Comparison of ENCODE assay signal across 8 cellular contexts in genomic region chr2:70655211-70655610, GRCh38.
DNase-seq lines count a peak whose midpoint lies in the region; ATAC-seq, FAIRE-seq and TF ChIP-seq lines count a peak whose summit lies in the region.
"Not testable (repeated sequence)": the region's sequence is repeated elsewhere in the genome, so short reads cannot be mapped to it uniquely, and the experiment has no call there.

No MANE protein-coding gene starts in this region.

- peaks cover 31% of the 10 kb centered on the region for H3K4me1 Mint-ChIP-seq in activated naive CD4-positive, alpha-beta T cell treated with anti-CD3 and anti-CD28 coated beads, Interleukin-2, amount 10 ng/mL, durations not matched to agents 7 days and 5 days

- peak; percentile 87 for ATAC-seq in left lung
- peak; percentile 62 for ATAC-seq in stimulated activated naive CD8-positive, alpha-beta T cell treated with anti-CD3 and anti-CD28 coated beads, Interleukin-15, Interleukin-2, amounts not matched to agents 100 U/mL and 50 U/mL, for 24 hours

- H3K4me2 ChIP-seq in endothelial cell of umbilical vein (ENCODE audit: insufficient read depth, low read length) = not testable (repeated sequence)

- TF ChIP-seq CTCF in endothelial cell of umbilical vein (IDR thresholded peaks at IDR 0.05; ENCODE audit: extremely low read depth in 1 of 2, insufficient read depth in 1 of 2, low read depth in 1 of 2, low read length in 2 of 2) = peak; percentile 12 to 19
- peak in 1 of 2 donors; percentile 34 for TF ChIP-seq CTCF in left lung (IDR thresholded peaks at IDR 0.05)

- H3K27me3 Mint-ChIP-seq in activated naive CD4-positive, alpha-beta T cell treated with anti-CD3 and anti-CD28 coated beads, Interleukin-2, amount 10 ng/mL, durations not matched to agents 7 days and 5 days = peaks cover 29% of the 10 kb centered on the region

- H3K9ac ChIP-seq in endothelial cell of umbilical vein (replicated peaks; ENCODE audit: extremely low read depth, insufficient read depth, low read length) = not testable (repeated sequence)

- not testable (repeated sequence) for H3K4me3 ChIP-seq in endothelial cell of umbilical vein (replicated peaks in 1 of 3; ENCODE audit: insufficient read depth in 1 of 3, low read depth in 1 of 3, low read length in 3 of 3); left lung

- H2AFZ ChIP-seq in endothelial cell of umbilical vein (ENCODE audit: low read depth, low read length) = not testable (repeated sequence)

- CTCF ChIA-PET in activated naive CD4-positive, alpha-beta T cell treated with anti-CD3 and anti-CD28 coated beads, Interleukin-2, amount 10 ng/mL, durations not matched to agents 7 days and 5 days (lab: Charles Lee) = interaction anchor here (0.7 to 4.5 kb wide), 9 partner anchors 10 to 351 kb away, joined by 3 to 29 read pairs (median 4); partner anchors contain the start of genes CLEC4F and FIGLA
- CTCF ChIA-PET in endothelial cell of umbilical vein (lab: Charles Lee) = interaction anchor here (0.7 to 2.1 kb wide), 7 partner anchors 16 to 351 kb away, joined by 3 to 10 read pairs (median 3); no protein-coding TSS in a partner anchor

- H3K27ac ChIP-seq in endothelial cell of umbilical vein (ENCODE audit: insufficient read depth, low read depth, low read length); left lung: not testable (repeated sequence)

- FAIRE-seq in endothelial cell of umbilical vein (lab: Jason Lieb, UNC) = not testable (repeated sequence)

- intact Hi-C loops in endothelial cell of umbilical vein (cut with micrococcal nuclease) = loop anchor here (2.0 kb wide), 1 partner anchor 130 kb away; no protein-coding TSS in a partner anchor
- intact Hi-C loops in left lung (cut with DNase I) = not testable (repeated sequence)

- not testable (repeated sequence) for H3K9me1 ChIP-seq in endothelial cell of umbilical vein (replicated peaks; ENCODE audit: control insufficient read depth, extremely low read depth, insufficient read depth, low read length)

- dilution Hi-C loops in endothelial cell of umbilical vein (cut with MboI; ENCODE audit: extremely low pct_ligation_motif_present, low sequenced_read_pairs) = not testable (repeated sequence)

- not testable (repeated sequence) for H3K27ac Mint-ChIP-seq in activated naive CD4-positive, alpha-beta T cell treated with anti-CD3 and anti-CD28 coated beads, Interleukin-2, amount 10 ng/mL, durations not matched to agents 7 days and 5 days

- not testable (repeated sequence) for H3K36me3 Mint-ChIP-seq in activated naive CD4-positive, alpha-beta T cell treated with anti-CD3 and anti-CD28 coated beads, Interleukin-2, amount 10 ng/mL, durations not matched to agents 7 days and 5 days

- H3K4me3 Mint-ChIP-seq in activated naive CD4-positive, alpha-beta T cell treated with anti-CD3 and anti-CD28 coated beads, Interleukin-2, amount 10 ng/mL, durations not matched to agents 7 days and 5 days = not testable (repeated sequence)

- not testable (repeated sequence) for H3K9me3 ChIP-seq in endothelial cell of umbilical vein (replicated peaks; ENCODE audit: control insufficient read depth, insufficient read depth, low read length); left lung

- not testable (repeated sequence) for BruUV-seq in endothelial cell of umbilical vein (replicated peaks; lab: Mats Ljungman, UMichigan)

- H3K9me3 Mint-ChIP-seq in activated naive CD4-positive, alpha-beta T cell treated with anti-CD3 and anti-CD28 coated beads, Interleukin-2, amount 10 ng/mL, durations not matched to agents 7 days and 5 days = not testable (repeated sequence)

- H4K20me1 ChIP-seq in endothelial cell of umbilical vein (replicated peaks; ENCODE audit: control insufficient read depth, extremely low read depth, insufficient read depth, low read length) = not testable (repeated sequence)

- POLR2A ChIA-PET in endothelial cell of umbilical vein (lab: Charles Lee) = not testable (repeated sequence)

- H3K4me1 ChIP-seq in endothelial cell of umbilical vein (ENCODE audit: control insufficient read depth, extremely low read depth, insufficient read depth, low read length); left lung: not testable (repeated sequence)

- peaks cover 14 to 27% of the 10 kb centered on the region in 2 experiments for H3K27me3 ChIP-seq in endothelial cell of umbilical vein (ENCODE audit: control insufficient read depth in 2 of 2, insufficient read depth in 2 of 2, low read length in 2 of 2)
- peaks cover 8 to 51% of the 10 kb centered on the region in 2 donors for H3K27me3 ChIP-seq in left lung

- not testable (repeated sequence) for H3K79me2 ChIP-seq in endothelial cell of umbilical vein (ENCODE audit: control insufficient read depth, insufficient read depth, low read length)

- H3K36me3 ChIP-seq in endothelial cell of umbilical vein (ENCODE audit: control insufficient read depth in 2 of 2, extremely low read depth in 1 of 2, insufficient read depth in 2 of 2, low read length in 2 of 2); left lung: not testable (repeated sequence)

- DNase-seq in COR-L47 (lab: John Stamatoyannopoulos, UW) (peak; percentile 9), HCEC 1CT (peak; percentile 28), NCI-H2029 treated with DMSO at 0.1 percent for 48 hours (lab: John Stamatoyannopoulos, UW) (peak; percentile 7), RPMI8226 (peak; percentile 50), endothelial cell of umbilical vein (ENCODE audit: low read depth, low spot score) (peak; percentile 24)
- DNase-seq in activated naive CD4-positive, alpha-beta T cell treated with anti-CD3 and anti-CD28 coated beads, Interleukin-2, amount 10 ng/mL, durations not matched to agents 7 days and 5 days = peak; percentile 29
- DNase-seq in left lung; stimulated activated naive CD8-positive, alpha-beta T cell treated with anti-CD3 and anti-CD28 coated beads, Interleukin-15, Interleukin-2, amounts not matched to agents 100 U/mL and 50 U/mL, for 24 hours: not testable (repeated sequence)

- not testable (repeated sequence) for TF ChIP-seq POLR2A in endothelial cell of umbilical vein (IDR thresholded peaks at IDR 0.05; ENCODE audit: low read depth, low read length)
